Comparison of ENCODE assay signal across 8 cellular contexts in genomic region chr15:31324739-31325431, GRCh38. TPM values are rescaled to one million over a fixed set of nuclear protein-coding genes. Genes with fewer than 3 reads are reported as not detected.
DNase-seq lines count a peak whose midpoint lies in the region; ATAC-seq and TF ChIP-seq lines count a peak whose summit lies in the region.

No MANE protein-coding gene starts in this region.

- H3K9me3 ChIP-seq in Karpas-422 (ENCODE audit: low read length), result no peaks in the 10 kb centered on the region

- H3K4me2 ChIP-seq in Karpas-422 (ENCODE audit: low read depth, low read length, poor library complexity, severe bottlenecking), result peak overlapping the region; percentile 98

- H3K27ac Mint-ChIP-seq in natural killer cell treated with Interleukin-12 subunit alpha and Interleukin-12 subunit beta and Interleukin-15 and Interleukin-18, amount 100 ng/mL, for 72 hours, result peak overlapping the region; percentile 81 to 86

- peak overlapping the region; percentile 83 for H3K4me3 Mint-ChIP-seq in natural killer cell treated with Interleukin-12 subunit alpha and Interleukin-12 subunit beta and Interleukin-15 and Interleukin-18, amount 100 ng/mL, for 72 hours

- H3K4me3 ChIP-seq in Karpas-422 (ENCODE audit: low read length) (peak overlapping the region; percentile 89), coronary artery (peak overlapping the region; percentile 92)

- no peaks in the 10 kb centered on the region for H3K9me3 Mint-ChIP-seq in natural killer cell treated with Interleukin-12 subunit alpha and Interleukin-12 subunit beta and Interleukin-15 and Interleukin-18, amount 100 ng/mL, for 72 hours

- no peak for ATAC-seq in natural killer cell treated with Interleukin-12 subunit alpha and Interleukin-12 subunit beta and Interleukin-15 and Interleukin-18, amount 100 ng/mL, for 72 hours
- no peak for ATAC-seq in HG03457 (IDR thresholded peaks at IDR 0.05; ENCODE audit: unreplicated experiment)
- no peak for ATAC-seq in HG03196 (IDR thresholded peaks at IDR 0.05; ENCODE audit: unreplicated experiment)
- ATAC-seq in HG03039 (IDR thresholded peaks at IDR 0.05; ENCODE audit: unreplicated experiment), result no peak

- H3K9me2 ChIP-seq in Karpas-422 (replicated peaks; ENCODE audit: insufficient read depth, low read length), result no peaks in the 10 kb centered on the region

- no peaks in the 10 kb centered on the region for H3K36me3 ChIP-seq in Karpas-422 (ENCODE audit: insufficient read depth, low read length)

- peaks cover 18% of the 10 kb centered on the region for H3K79me2 ChIP-seq in Karpas-422 (ENCODE audit: low read length)

- no peaks in the 10 kb centered on the region for H3K27me3 Mint-ChIP-seq in natural killer cell treated with Interleukin-12 subunit alpha and Interleukin-12 subunit beta and Interleukin-15 and Interleukin-18, amount 100 ng/mL, for 72 hours

- peak overlapping the region; percentile 94 for H3K9ac ChIP-seq in Karpas-422 (ENCODE audit: low read length)

- 0 out of 2 replicates have a peak overlapping the region, but pooled peaks have one; percentile 64 for H2AFZ ChIP-seq in Karpas-422 (ENCODE audit: low read length)

- peaks cover 18% of the 10 kb centered on the region for H4K20me1 ChIP-seq in Karpas-422 (ENCODE audit: insufficient read depth, low read depth, low read length)

- peaks cover 38 to 40% of the 10 kb centered on the region in 2 donors for H3K4me1 Mint-ChIP-seq in natural killer cell treated with Interleukin-12 subunit alpha and Interleukin-12 subunit beta and Interleukin-15 and Interleukin-18, amount 100 ng/mL, for 72 hours (ENCODE audit: low read depth in 2 of 2)

- H3K4me1 ChIP-seq in Karpas-422 (ENCODE audit: low read length), result peaks cover 36% of the 10 kb centered on the region

- DNase-seq in Karpas-422, result no peak
- DNase-seq in coronary artery (ENCODE audit: low spot score), result no peak
- DNase-seq in natural killer cell treated with Interleukin-12 subunit alpha and Interleukin-12 subunit beta and Interleukin-15 and Interleukin-18, amount 100 ng/mL, for 72 hours (ENCODE audit: low spot score), result no peak
- DNase-seq in activated CD4-positive, CD25-positive, alpha-beta regulatory T cell (lab: John Stamatoyannopoulos, UW), result no peak

- no peak for TF ChIP-seq CTCF in C4-2B (conservative IDR thresholded peaks at IDR 0.05)
- TF ChIP-seq CTCF in coronary artery (IDR thresholded peaks at IDR 0.05), result no peak

- no peaks in the 10 kb centered on the region; the same call in 1 of the 2 replicates for H3K27me3 ChIP-seq in Karpas-422 (ENCODE audit: low read length)

- peaks cover 7% of the 10 kb centered on the region for H3K36me3 Mint-ChIP-seq in natural killer cell treated with Interleukin-12 subunit alpha and Interleukin-12 subunit beta and Interleukin-15 and Interleukin-18, amount 100 ng/mL, for 72 hours

- H3K27ac ChIP-seq in C4-2B (peak overlapping the region; percentile 81; the same call in 1 of the 2 replicates), Karpas-422 (ENCODE audit: low read length) (peak overlapping the region; percentile 79), coronary artery (peak overlapping the region; percentile 97 to 99)

RNA-seq across cellular contexts. Expression of gene KLF13, which starts 1.8 kb away (rescaled TPM):
- total RNA-seq in Karpas-422 (2014; rRNA removed; shearing (Covaris generic); ENCODE audit: low replicate concordance), result 32.9 and 38.8 TPM in 2 replicates
- 100 to 1,000 TPM in 1 of 2 donors, 10 to 100 TPM in 1; 95.1 to 153 TPM for total RNA-seq in natural killer cell treated with Interleukin-12 subunit alpha and Interleukin-12 subunit beta and Interleukin-15 and Interleukin-18, amount 100 ng/mL, for 72 hours
